ENCODE assay signal across 1 cellular context in genomic region chr14:33916663-33917565, GRCh38.
TF ChIP-seq lines count a peak whose summit lies in the region.

No MANE protein-coding gene starts in this region.

TF ChIP-seq in HCT116, 20 proteins besides CTCF, POLR2A, EP300 and RAD21 (continued from another document):
- TF ChIP-seq ZBTB33 (IDR thresholded peaks at IDR 0.05; ENCODE audit: extremely low read depth, insufficient replicate concordance, low read length) (no peak), JUND (IDR thresholded peaks at IDR 0.05) (peak; percentile 16; the same call in 1 of the 2 replicates)
TF ChIP-seq in HCT116: peak in this region for 1.
